9 cellular contexts compared by ENCODE assay signal in the genomic region with DNA sequence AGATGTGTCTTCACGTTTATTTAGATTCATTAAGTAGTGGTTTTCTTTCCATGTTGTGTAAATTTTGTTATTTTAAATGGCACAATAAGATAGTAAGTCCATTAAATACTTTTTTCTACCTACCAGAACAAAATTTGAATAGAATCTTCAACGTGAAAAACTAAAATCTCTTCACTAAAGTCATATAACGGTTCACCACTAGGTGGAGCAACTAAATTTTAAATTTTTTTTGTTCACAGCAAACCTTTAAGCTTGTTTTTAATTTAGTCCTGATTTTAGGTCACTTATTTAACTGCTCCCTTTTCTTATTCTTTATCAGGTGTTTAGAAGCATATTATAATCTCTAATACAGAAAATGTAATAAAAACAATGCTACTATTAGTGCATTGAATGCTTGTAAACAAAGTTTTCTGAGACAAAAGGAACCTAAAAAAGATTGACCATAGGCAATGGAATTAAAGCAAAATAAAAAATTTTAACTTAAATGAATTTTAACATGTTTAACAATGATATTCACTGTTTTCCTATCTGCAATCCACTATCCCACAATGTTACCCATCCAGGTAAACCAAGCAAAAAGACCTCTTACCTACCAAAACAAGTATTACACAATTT. TPM values are rescaled to one million over a fixed set of nuclear protein-coding genes. Genes with fewer than 3 reads are reported as not detected.
DNase-seq lines count a peak whose midpoint lies in the region; ATAC-seq and TF ChIP-seq lines count a peak whose summit lies in the region.
"Had no signal": no experiment of that assay in that cellular context is flagged by ENCODE, and none has a peak within 500 bp of the region (broad histone marks: within the 10 kb centered on the region; RNA-seq: fewer than 3 reads in every experiment).

No MANE protein-coding gene starts in this region.

- no peaks in the 10 kb centered on the region for H3K36me3 ChIP-seq in Peyer's patch

- H3K27me3 ChIP-seq in Peyer's patch: no peaks in the 10 kb centered on the region

- ATAC-seq in activated naive CD4-positive, alpha-beta T cell treated with anti-CD3 and anti-CD28 coated beads, Interleukin-2, amount 50 U/mL, for 72 hours: no peak
- no peak for ATAC-seq in GM19328 (IDR thresholded peaks at IDR 0.05; ENCODE audit: unreplicated experiment)

- no peak overlapping the region for H3K4me3 ChIP-seq in Peyer's patch

- no peak overlapping the region for H3K27ac ChIP-seq in 22Rv1
- peak overlapping the region in 2 of 4 donors; percentile 27 to 37 for H3K27ac ChIP-seq in Peyer's patch

- TF ChIP-seq CTCF in 22Rv1 (IDR thresholded peaks at IDR 0.05) (peak; percentile 82), GM12872 (IDR thresholded peaks at IDR 0.05; ENCODE audit: insufficient read depth, low read depth, low read length) (peak; percentile 54), Peyer's patch (IDR thresholded peaks at IDR 0.05) (peak; percentile 24 to 81 (median 60))

- H3K4me1 ChIP-seq in Peyer's patch: peaks cover 0 to 11% (median 0%) of the 10 kb centered on the region in 4 donors

- TF ChIP-seq POLR2A in Peyer's patch (IDR thresholded peaks at IDR 0.05): no peak

- H3K36me3 Mint-ChIP-seq in activated naive CD4-positive, alpha-beta T cell treated with anti-CD3 and anti-CD28 coated beads, Interleukin-2, amount 50 U/mL, for 72 hours: no peaks in the 10 kb centered on the region
- H3K36me3 Mint-ChIP-seq: activated naive CD8-positive, alpha-beta T cell treated with anti-CD3 and anti-CD28 coated beads, Interleukin-2, amount 10 ng/mL, durations not matched to agents 7 days and 5 days had no signal

- H3K27ac Mint-ChIP-seq in activated naive CD4-positive, alpha-beta T cell treated with anti-CD3 and anti-CD28 coated beads, Interleukin-2, amount 50 U/mL, for 72 hours: no peak overlapping the region
- H3K27ac Mint-ChIP-seq: activated naive CD8-positive, alpha-beta T cell treated with anti-CD3 and anti-CD28 coated beads, Interleukin-2, amount 10 ng/mL, durations not matched to agents 7 days and 5 days had no signal

- no peaks in the 10 kb centered on the region for H3K9me3 ChIP-seq in Peyer's patch

- H3K9me3 Mint-ChIP-seq in activated naive CD4-positive, alpha-beta T cell treated with anti-CD3 and anti-CD28 coated beads, Interleukin-2, amount 50 U/mL, for 72 hours: no peaks in the 10 kb centered on the region
- H3K9me3 Mint-ChIP-seq: activated naive CD8-positive, alpha-beta T cell treated with anti-CD3 and anti-CD28 coated beads, Interleukin-2, amount 10 ng/mL, durations not matched to agents 7 days and 5 days had no signal

- DNase-seq in Peyer's patch: no peak
- DNase-seq in fibroblast of the conjunctiva (ENCODE audit: low read depth): peak; percentile 9
- DNase-seq in smooth muscle cell of the brain vasculature (ENCODE audit: low read depth, low spot score): peak; percentile 6
- DNase-seq in hypothalamus (lab: John Stamatoyannopoulos, UW): no peak
- DNase-seq in activated naive CD4-positive, alpha-beta T cell treated with anti-CD3 and anti-CD28 coated beads, Interleukin-2, amount 50 U/mL, for 72 hours (ENCODE audit: low spot score in 2 of 2): no peak
- DNase-seq: activated naive CD8-positive, alpha-beta T cell treated with anti-CD3 and anti-CD28 coated beads, Interleukin-2, amount 10 ng/mL, durations not matched to agents 7 days and 5 days had no signal

RNA-seq across cellular contexts. Expression of gene PKN2, which starts 28.3 kb away (rescaled TPM):
- total RNA-seq in Peyer's patch: 100 to 1,000 TPM in 3 of 4 donors, 10 to 100 TPM in 1; 97.6 to 201 (median 105) TPM
- total RNA-seq in activated naive CD4-positive, alpha-beta T cell treated with anti-CD3 and anti-CD28 coated beads, Interleukin-2, amount 50 U/mL, for 72 hours: 10 to 100 TPM; 27.0 to 35.0 TPM

Comparison
In these comparisons a context has a peak if more than half of its experiments do, and no peak if none do; other contexts are left out.
1. DNase-seq: peak in fibroblast of the conjunctiva (single experiment) and smooth muscle cell of the brain vasculature (single experiment); none in Peyer's patch (0 of 3), hypothalamus (0 of 51) and activated naive CD4-positive, alpha-beta T cell treated with anti-CD3 and anti-CD28 coated beads, Interleukin-2, amount 50 U/mL, for 72 hours (0 of 2).
2. Peak in every context shown above with its lines, with median percentiles within 50 percentile points of each other: CTCF ChIP-seq.